ENCODE assay signal across 18 cellular contexts in the genomic region with DNA sequence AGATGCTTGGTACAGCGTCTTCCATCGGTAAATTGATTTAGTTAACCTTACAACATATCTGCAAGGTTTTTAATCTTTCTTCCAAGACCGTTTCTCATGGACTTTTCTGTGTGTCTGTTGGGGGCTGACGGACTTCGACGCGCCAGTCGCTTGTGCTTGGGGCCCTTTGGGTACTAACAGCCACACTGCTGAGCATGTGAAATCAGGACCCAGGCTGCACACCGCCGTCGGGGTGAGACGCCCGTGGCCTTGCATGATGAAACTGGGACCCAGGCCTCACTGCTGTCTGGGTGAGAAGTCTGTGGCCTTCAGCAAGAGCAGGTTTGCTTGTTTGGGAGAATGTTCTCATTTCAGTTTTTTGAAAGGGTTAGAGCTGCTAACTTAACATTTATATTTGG. TPM values are rescaled to one million over a fixed set of nuclear protein-coding genes. Genes with fewer than 3 reads are reported as not detected.
DNase-seq lines count a peak whose midpoint lies in the region; ATAC-seq and TF ChIP-seq lines count a peak whose summit lies in the region.
"Had no signal": no experiment of that assay in that cellular context is flagged by ENCODE, and none has a peak within 500 bp of the region (broad histone marks: within the 10 kb centered on the region; RNA-seq: fewer than 3 reads in every experiment).

No MANE protein-coding gene starts in this region.

- TF ChIP-seq CTCF in brain (conservative IDR thresholded peaks at IDR 0.05), result no peak
- no peak for TF ChIP-seq CTCF in mucosa of descending colon (IDR thresholded peaks at IDR 0.05)
- no peak for TF ChIP-seq CTCF in type B pancreatic cell (conservative IDR thresholded peaks at IDR 0.05)

- H3K27me3 Mint-ChIP-seq in brain (no peaks in the 10 kb centered on the region), type B pancreatic cell (no peaks in the 10 kb centered on the region)

- peak overlapping the region in 1 of 5 experiments; percentile 52 for H3K4me3 Mint-ChIP-seq in brain
- H3K4me3 Mint-ChIP-seq in type B pancreatic cell, result no peak overlapping the region
- H3K4me3 Mint-ChIP-seq: GM23338, nephron had no signal

- no peaks in the 10 kb centered on the region for H3K36me3 ChIP-seq in mucosa of descending colon (ENCODE audit: low read depth)

- H3K4me1 Mint-ChIP-seq in brain, result peaks cover 34% of the 10 kb centered on the region
- no peaks in the 10 kb centered on the region for H3K4me1 Mint-ChIP-seq in type B pancreatic cell (ENCODE audit: unreplicated experiment)

- no peaks in the 10 kb centered on the region for H3K9me3 ChIP-seq in mucosa of descending colon

- intact Hi-C loops in Right ventricle myocardium superior (cut with DNase I), result no loop called here
- intact Hi-C loops in left ventricle myocardium superior (cut with micrococcal nuclease), result no loop called here
- intact Hi-C loops in mucosa of descending colon (cut with DNase I, micrococcal nuclease), result no loop called here

- peaks cover 18% of the 10 kb centered on the region for H3K4me1 ChIP-seq in mucosa of descending colon (ENCODE audit: low read depth)

- DNase-seq in Right ventricle myocardium superior (peak; percentile 35), left ventricle myocardium superior (no peak), mucosa of descending colon (peak in 2 of 3 donors; percentile 34 to 40), type B pancreatic cell (ENCODE audit: extremely low spot score, unreplicated experiment) (peak; percentile 31), cerebellar nuclear complex (lab: John Stamatoyannopoulos, UW) (no peak), NCI-H69 (lab: John Stamatoyannopoulos, UW) (no peak)
- DNase-seq: AML-193; stimulated activated CD4-positive, alpha-beta T cell treated with anti-CD3 and anti-CD28 coated beads, Interleukin-2, amount 100 ng/mL, for 48 hours had no signal

- H3K27ac Mint-ChIP-seq in brain, result peak overlapping the region in 4 of 5 experiments; percentile 88 to 97 (median 90)
- H3K27ac Mint-ChIP-seq in type B pancreatic cell, result no peak overlapping the region

- H3K36me3 Mint-ChIP-seq in brain (peaks cover 6% of the 10 kb centered on the region), type B pancreatic cell (peaks cover 4% of the 10 kb centered on the region)

- H3K9me3 Mint-ChIP-seq in brain (peaks cover 0 to 2% (median 0%) of the 10 kb centered on the region in 5 experiments), type B pancreatic cell (no peaks in the 10 kb centered on the region)
- H3K9me3 Mint-ChIP-seq: nephron had no signal

- no peak overlapping the region for H3K4me3 ChIP-seq in mucosa of descending colon
- H3K4me3 ChIP-seq: GM23338 had no signal

- no peak for ATAC-seq in Right ventricle myocardium superior (ENCODE audit: poor library complexity)
- no peak for ATAC-seq in left ventricle myocardium superior
- no peak for ATAC-seq in mucosa of descending colon
- ATAC-seq in HG02870 (IDR thresholded peaks at IDR 0.05; ENCODE audit: unreplicated experiment), result no peak
- ATAC-seq: GM23338 had no signal

RNA-seq across cellular contexts. Expression of a gene that starts 9.8 kb away (rescaled TPM):
- total RNA-seq in Right ventricle myocardium superior, result not detected
- not detected for total RNA-seq in left ventricle myocardium superior
- 1.8 TPM for polyA plus RNA-seq in brain (ENCODE audit: insufficient read depth, low read depth, low replicate concordance)
- under 1 TPM in 1 of 3 donors, not detected in 2; 0.19 TPM for total RNA-seq in mucosa of descending colon
- 2.0 and 26.7 TPM in 2 replicates for total RNA-seq in type B pancreatic cell (ENCODE audit: low replicate concordance)
- total RNA-seq: Calu3, fibroblast of villous mesenchyme, GM23338, LHCN-M2, lung microvascular endothelial cell, SK-MEL-5, temporal lobe had no signal
- polyA plus RNA-seq: GM23338 had no signal

RNA-seq across cellular contexts. Expression of a gene that starts 18.8 kb away (rescaled TPM):
- total RNA-seq in Right ventricle myocardium superior, result 0.13 TPM
- total RNA-seq in left ventricle myocardium superior, result 0.42 TPM
- 2.5 TPM for polyA plus RNA-seq in brain (ENCODE audit: insufficient read depth, low read depth, low replicate concordance)
- under 1 TPM; 0.09 to 0.19 (median 0.09) TPM for total RNA-seq in mucosa of descending colon
- 0.24 and 0.85 TPM in 2 replicates for total RNA-seq in type B pancreatic cell (ENCODE audit: low replicate concordance)
- total RNA-seq: Calu3, fibroblast of villous mesenchyme, GM23338, LHCN-M2, lung microvascular endothelial cell, SK-MEL-5 had no signal
- polyA plus RNA-seq: GM23338 had no signal

Comparison
In these comparisons a context has a peak if more than half of its experiments do, and no peak if none do; other contexts are left out.
1. DNase-seq: peak in Right ventricle myocardium superior (single experiment), mucosa of descending colon (2 of 3) and type B pancreatic cell (single experiment); none in left ventricle myocardium superior (single experiment), cerebellar nuclear complex (0 of 2) and NCI-H69 (single experiment).